Comparison of ENCODE assay signal across 13 cellular contexts in the genomic region with DNA sequence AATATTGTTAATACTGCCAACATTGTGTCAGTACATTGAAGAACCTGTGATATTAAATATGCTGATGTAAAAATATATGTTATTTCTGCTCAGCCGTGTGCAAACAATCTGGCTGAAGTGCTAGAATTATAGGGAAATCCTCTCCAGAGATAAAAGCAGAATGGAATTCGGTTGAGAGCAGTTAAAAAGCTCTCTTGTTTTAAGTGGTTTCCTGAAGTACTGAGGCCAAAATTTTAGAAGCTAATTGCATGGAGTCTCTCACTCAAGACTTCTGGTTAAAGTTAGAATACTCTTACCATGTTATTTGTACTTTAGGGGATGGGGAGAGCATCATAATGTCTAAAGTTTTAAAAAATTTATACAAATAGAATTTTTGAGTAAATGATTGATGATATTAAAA.
"Had no signal": no experiment of that assay in that cellular context is flagged by ENCODE, and none has a peak within 500 bp of the region (broad histone marks: within the 10 kb centered on the region; RNA-seq: fewer than 3 reads in every experiment).

No MANE protein-coding gene starts in this region.

- H3K27ac ChIP-seq: esophagus muscularis mucosa, foreskin keratinocyte, ovary, testis had no signal

- H3K36me3 ChIP-seq: esophagus muscularis mucosa, ovary had no signal

- ATAC-seq: activated CD8-positive, alpha-beta memory T cell treated with anti-CD3 and anti-CD28 coated beads, Interleukin-2, amount 10 ng/mL, durations not matched to agents 7 days and 5 days; activated naive CD4-positive, alpha-beta T cell treated with anti-CD3 and anti-CD28 coated beads, Interleukin-2, amount 50 U/mL, for 72 hours; activated T-cell treated with anti-CD3 and anti-CD28 coated beads, Interleukin-2, amount 50 U/mL, for 4 hours; foreskin keratinocyte; stimulated activated naive CD8-positive, alpha-beta T cell treated with anti-CD3 and anti-CD28 coated beads, Interleukin-15, amount 100 ng/mL, for 72 hours had no signal

- H3K4me3 ChIP-seq: esophagus muscularis mucosa, ovary, testis had no signal

- H3K9me3 ChIP-seq: esophagus muscularis mucosa, ovary, testis had no signal

- H3K4me1 ChIP-seq: foreskin keratinocyte, testis had no signal

- DNase-seq: activated CD4-positive, alpha-beta T cell treated with anti-CD3 and anti-CD28 coated beads, Interleukin-2, amount 50 U/mL, for 48 hours; activated CD4-positive, CD25-positive, alpha-beta regulatory T cell treated with anti-CD3 and anti-CD28 coated beads, Interleukin-2, amount 50 U/mL, for 72 hours; activated CD8-positive, alpha-beta memory T cell treated with anti-CD3 and anti-CD28 coated beads, Interleukin-2, amount 10 ng/mL, durations not matched to agents 7 days and 5 days; activated effector memory CD4-positive, alpha-beta T cell treated with anti-CD3 and anti-CD28 coated beads, Interleukin-2, amount 50 U/mL, for 16 hours; activated T-cell treated with anti-CD3 and anti-CD28 coated beads, Interleukin-2, amount 50 U/mL, for 4 hours; aorta; foreskin keratinocyte; ovary; stimulated activated CD4-positive, alpha-beta T cell treated with anti-CD3 and anti-CD28 coated beads, Interleukin-4, amount 100 ng/mL, for 1 hour; stimulated activated naive CD8-positive, alpha-beta T cell treated with anti-CD3 and anti-CD28 coated beads, Interleukin-15, amount 100 ng/mL, for 72 hours; testis had no signal

- H3K27me3 ChIP-seq: esophagus muscularis mucosa, foreskin keratinocyte, ovary, testis had no signal
